In genomic region chr1:226100436-226101347, GRCh38 we compare ENCODE assay signal across 8 cellular contexts. TPM values are rescaled to one million over a fixed set of nuclear protein-coding genes. Genes with fewer than 3 reads are reported as not detected.
A peak's percentile ranks its signal among the peaks of the same experiment; 100 is the strongest.
DNase-seq lines count a peak whose midpoint lies in the region; ATAC-seq, FAIRE-seq and TF ChIP-seq lines count a peak whose summit lies in the region.

No MANE protein-coding gene starts in this region.

- H3K4me1 ChIP-seq in lung (ENCODE audit: control insufficient read depth in 2 of 2, insufficient read depth in 2 of 2, low read length in 2 of 2) (no peaks in the 10 kb centered on the region), stomach (peaks cover 0 to 16% (median 11%) of the 10 kb centered on the region in 4 donors)

- peaks cover 10% of the 10 kb centered on the region for H3K4me1 Mint-ChIP-seq in T-helper 1 cell treated with Interleukin-12 subunit alpha and Interleukin-12 subunit beta and Interleukin-4 antibody, amounts not matched to agents 30 μg/mL and 1 μg/mL, for 36 hours (ENCODE audit: low read depth)
- H3K4me1 Mint-ChIP-seq in dendritic cell treated with granulocyte-macrophage colony-stimulating factor and Interleukin-4, amounts not matched to agents 40 ng/mL and 50 ng/mL, for 4 days (ENCODE audit: low read depth) = peaks cover 44% of the 10 kb centered on the region

- peak; percentile 59 for FAIRE-seq in GM19239 (lab: Jason Lieb, UNC)

- H3K27ac ChIP-seq in lung (ENCODE audit: low read depth in 1 of 2, low read length in 1 of 2) (no peak overlapping the region), stomach (peak overlapping the region; percentile 28 to 53 (median 42))

- no peak for TF ChIP-seq EP300 in stomach (IDR thresholded peaks at IDR 0.05)

- TF ChIP-seq CTCF in AG09309 (IDR thresholded peaks at IDR 0.05; ENCODE audit: control insufficient read depth, insufficient read depth, low read depth, low read length, missing control alignments) = no peak
- no peak for TF ChIP-seq CTCF in lung (IDR thresholded peaks at IDR 0.05; ENCODE audit: control extremely low read depth, extremely low read depth)
- no peak for TF ChIP-seq CTCF in stomach (IDR thresholded peaks at IDR 0.05)
- TF ChIP-seq CTCF in GM13977 (IDR thresholded peaks at IDR 0.05; ENCODE audit: extremely low read depth, insufficient read depth, missing control alignments) = no peak

- peaks cover 13% of the 10 kb centered on the region for H3K27me3 Mint-ChIP-seq in T-helper 1 cell treated with Interleukin-12 subunit alpha and Interleukin-12 subunit beta and Interleukin-4 antibody, amounts not matched to agents 30 μg/mL and 1 μg/mL, for 36 hours (ENCODE audit: low read depth)
- peaks cover 26% of the 10 kb centered on the region for H3K27me3 Mint-ChIP-seq in dendritic cell treated with granulocyte-macrophage colony-stimulating factor and Interleukin-4, amounts not matched to agents 40 ng/mL and 50 ng/mL, for 4 days

- intact Hi-C loops in dendritic cell treated with granulocyte-macrophage colony-stimulating factor and Interleukin-4, amounts not matched to agents 40 ng/mL and 50 ng/mL, for 4 days (cut with micrococcal nuclease) = no loop called here
- intact Hi-C loops in stomach (cut with DNase I; ENCODE audit: low total_unique reads) = no loop called here

- ATAC-seq in lung (ENCODE audit: insufficient read depth, low FRiP score) = no peak

- H3K4me3 Mint-ChIP-seq in T-helper 1 cell treated with Interleukin-12 subunit alpha and Interleukin-12 subunit beta and Interleukin-4 antibody, amounts not matched to agents 30 μg/mL and 1 μg/mL, for 36 hours = peak overlapping the region; percentile 86
- H3K4me3 Mint-ChIP-seq in dendritic cell treated with granulocyte-macrophage colony-stimulating factor and Interleukin-4, amounts not matched to agents 40 ng/mL and 50 ng/mL, for 4 days = peak overlapping the region; percentile 70

- WGBS in lung, 2 donors = 7 to 10% methylated on average over 32 of the region's 32 CpGs
- 6 to 9% (median 8%) methylated on average over 32 of the region's 32 CpGs for WGBS in stomach, 5 donors

- no peak for DNase-seq in AG09309 (ENCODE audit: low read depth)
- DNase-seq in GM19239 (ENCODE audit: insufficient read length, low spot score) = no peak
- DNase-seq in lung (ENCODE audit: low spot score) = no peak
- peak; percentile 42 for DNase-seq in stomach
- DNase-seq in occipital lobe (lab: John Stamatoyannopoulos, UW) = no peak
- no peak for DNase-seq in GM13977 (ENCODE audit: low spot score)

- in situ Hi-C loops in GM13977 (cut with MboI; ENCODE audit: low pct_unique_long_range_greater_than_20kb, low sequenced_read_pairs, unreplicated experiment) = no loop called here

- H3K27ac Mint-ChIP-seq in T-helper 1 cell treated with Interleukin-12 subunit alpha and Interleukin-12 subunit beta and Interleukin-4 antibody, amounts not matched to agents 30 μg/mL and 1 μg/mL, for 36 hours = no peak overlapping the region
- H3K27ac Mint-ChIP-seq in dendritic cell treated with granulocyte-macrophage colony-stimulating factor and Interleukin-4, amounts not matched to agents 40 ng/mL and 50 ng/mL, for 4 days = peak overlapping the region; percentile 39

- H3K9me3 ChIP-seq in lung (ENCODE audit: control insufficient read depth in 2 of 2, insufficient read depth in 1 of 2, low read length in 1 of 2) (no peaks in the 10 kb centered on the region), stomach (no peaks in the 10 kb centered on the region)

- no peak for TF ChIP-seq POLR2A in stomach (IDR thresholded peaks at IDR 0.05)

- H3K36me3 Mint-ChIP-seq in T-helper 1 cell treated with Interleukin-12 subunit alpha and Interleukin-12 subunit beta and Interleukin-4 antibody, amounts not matched to agents 30 μg/mL and 1 μg/mL, for 36 hours (ENCODE audit: low read depth) = no peaks in the 10 kb centered on the region
- no peaks in the 10 kb centered on the region for H3K36me3 Mint-ChIP-seq in dendritic cell treated with granulocyte-macrophage colony-stimulating factor and Interleukin-4, amounts not matched to agents 40 ng/mL and 50 ng/mL, for 4 days (ENCODE audit: low read depth)

- H3K36me3 ChIP-seq in lung (ENCODE audit: control insufficient read depth in 2 of 2, insufficient read depth in 2 of 2, low read length in 2 of 2) = no peaks in the 10 kb centered on the region
- no peaks in the 10 kb centered on the region for H3K36me3 ChIP-seq in stomach

- no peaks in the 10 kb centered on the region for H3K9me3 Mint-ChIP-seq in T-helper 1 cell treated with Interleukin-12 subunit alpha and Interleukin-12 subunit beta and Interleukin-4 antibody, amounts not matched to agents 30 μg/mL and 1 μg/mL, for 36 hours
- H3K9me3 Mint-ChIP-seq in dendritic cell treated with granulocyte-macrophage colony-stimulating factor and Interleukin-4, amounts not matched to agents 40 ng/mL and 50 ng/mL, for 4 days = no peaks in the 10 kb centered on the region

- H3K4me3 ChIP-seq in AG09309 (ENCODE audit: control insufficient read depth, low read depth, low read length) (peak overlapping the region; percentile 28), lung (peak overlapping the region; percentile 6), stomach (peak overlapping the region; percentile 39 to 54 (median 52))

- H3K27me3 ChIP-seq in lung (ENCODE audit: control insufficient read depth, insufficient read depth) (no peaks in the 10 kb centered on the region), stomach (peaks cover 0 to 5% (median 0%) of the 10 kb centered on the region in 3 donors)

RNA-seq across cellular contexts. Expression of gene H3-3A, which starts 38.2 kb away (rescaled TPM):
- total RNA-seq in lung = 100 to 1,000 TPM; 404 to 551 TPM
- polyA plus RNA-seq in lung = 1,000 to 10,000 TPM in 1 of 2 donors, 100 to 1,000 TPM in 1; 758 to 1,014 TPM
- total RNA-seq in stomach = 100 to 1,000 TPM in 3 of 5 donors, 10 to 100 TPM in 2; 30.7 to 541 (median 237) TPM
- 100 to 1,000 TPM; 754 to 995 (median 822) TPM for polyA plus RNA-seq in stomach
- total RNA-seq in occipital lobe = 371 TPM

Comparison
In these comparisons a context has a peak if more than half of its experiments do, and no peak if none do; other contexts are left out.
1. H3K27ac ChIP-seq: peak in stomach (5 of 5); none in lung (0 of 2).
2. Peak in every context shown above with its lines, with median percentiles within 50 percentile points of each other: H3K4me3 ChIP-seq.